Comparison of ENCODE assay signal across 8 cellular contexts in genomic region chr12:47217595-47217869, GRCh38.
DNase-seq lines count a peak whose midpoint lies in the region; ATAC-seq and TF ChIP-seq lines count a peak whose summit lies in the region.
"Not testable (repeated sequence)": the region's sequence is repeated elsewhere in the genome, so short reads cannot be mapped to it uniquely, and the experiment has no call there.

No MANE protein-coding gene starts in this region.

- not testable (repeated sequence) for H3K9me3 Mint-ChIP-seq in activated CD8-positive, alpha-beta T cell treated with anti-CD3 and anti-CD28 coated beads for 36 hours; activated naive CD4-positive, alpha-beta T cell treated with anti-CD3 and anti-CD28 coated beads, Interleukin-2, amount 10 ng/mL, durations not matched to agents 7 days and 5 days; dendritic cell treated with granulocyte-macrophage colony-stimulating factor and Interleukin-4, amounts not matched to agents 40 ng/mL and 50 ng/mL, for 4 days; naive thymus-derived CD8-positive, alpha-beta T cell

- peak overlapping the region; percentile 45; the same call in 1 of the 2 replicates for H3K27ac ChIP-seq in BLaER1
- peak overlapping the region; percentile 75 for H3K27ac ChIP-seq in HL-60 (replicated peaks)
- H3K27ac ChIP-seq in RWPE2 (ENCODE audit: poor library complexity, severe bottlenecking), result peak overlapping the region; percentile 82
- H3K27ac ChIP-seq in stomach, result peak overlapping the region in 3 of 5 donors; percentile 39 to 81 (median 74)

- H3K4me3 ChIP-seq in BLaER1; HL-60 (replicated peaks; ENCODE audit: insufficient read depth, low read length); RWPE2 (ENCODE audit: severe bottlenecking): not testable (repeated sequence)
- H3K4me3 ChIP-seq in stomach, result peak overlapping the region in 2 of 4 donors; percentile 7 to 29

- peak overlapping the region; percentile 79 for H3K4me3 Mint-ChIP-seq in activated CD8-positive, alpha-beta T cell treated with anti-CD3 and anti-CD28 coated beads for 36 hours
- H3K4me3 Mint-ChIP-seq in activated naive CD4-positive, alpha-beta T cell treated with anti-CD3 and anti-CD28 coated beads, Interleukin-2, amount 10 ng/mL, durations not matched to agents 7 days and 5 days, result peak overlapping the region; percentile 81
- peak overlapping the region; percentile 71 for H3K4me3 Mint-ChIP-seq in dendritic cell treated with granulocyte-macrophage colony-stimulating factor and Interleukin-4, amounts not matched to agents 40 ng/mL and 50 ng/mL, for 4 days
- peak overlapping the region; percentile 95 to 99 (median 98) for H3K4me3 Mint-ChIP-seq in naive thymus-derived CD8-positive, alpha-beta T cell

- H3K27ac Mint-ChIP-seq in activated CD8-positive, alpha-beta T cell treated with anti-CD3 and anti-CD28 coated beads for 36 hours, result peak overlapping the region; percentile 96
- H3K27ac Mint-ChIP-seq in activated naive CD4-positive, alpha-beta T cell treated with anti-CD3 and anti-CD28 coated beads, Interleukin-2, amount 10 ng/mL, durations not matched to agents 7 days and 5 days, result peak overlapping the region; percentile 95
- peak overlapping the region; percentile 85 for H3K27ac Mint-ChIP-seq in dendritic cell treated with granulocyte-macrophage colony-stimulating factor and Interleukin-4, amounts not matched to agents 40 ng/mL and 50 ng/mL, for 4 days
- H3K27ac Mint-ChIP-seq in naive thymus-derived CD8-positive, alpha-beta T cell, result peak overlapping the region; percentile 87 to 99 (median 96)

- not testable (repeated sequence) for H3K27me3 ChIP-seq in BLaER1; HL-60 (ENCODE audit: insufficient read depth, poor library complexity, severe bottlenecking); RWPE2 (ENCODE audit: insufficient read depth, poor library complexity, severe bottlenecking); stomach

- TF ChIP-seq EP300 in stomach (IDR thresholded peaks at IDR 0.05), result not testable (repeated sequence)

- H3K36me3 Mint-ChIP-seq in activated CD8-positive, alpha-beta T cell treated with anti-CD3 and anti-CD28 coated beads for 36 hours (ENCODE audit: low read depth), result peaks cover 82% of the 10 kb centered on the region
- peaks cover 76% of the 10 kb centered on the region for H3K36me3 Mint-ChIP-seq in activated naive CD4-positive, alpha-beta T cell treated with anti-CD3 and anti-CD28 coated beads, Interleukin-2, amount 10 ng/mL, durations not matched to agents 7 days and 5 days
- not testable (repeated sequence) for H3K36me3 Mint-ChIP-seq in dendritic cell treated with granulocyte-macrophage colony-stimulating factor and Interleukin-4, amounts not matched to agents 40 ng/mL and 50 ng/mL, for 4 days (ENCODE audit: low read depth)
- H3K36me3 Mint-ChIP-seq in naive thymus-derived CD8-positive, alpha-beta T cell, result peaks cover 44 to 63% (median 60%) of the 10 kb centered on the region in 3 donors

- not testable (repeated sequence) for H3K9me3 ChIP-seq in BLaER1; RWPE2 (ENCODE audit: severe bottlenecking); stomach

- intact Hi-C loops in activated CD8-positive, alpha-beta T cell treated with anti-CD3 and anti-CD28 coated beads for 36 hours (cut with micrococcal nuclease), result loop anchor here (2.0 to 10.0 kb wide), 4 partner anchors 90 to 597 kb away; partner anchors contain the start of gene HDAC7
- intact Hi-C loops in dendritic cell treated with granulocyte-macrophage colony-stimulating factor and Interleukin-4, amounts not matched to agents 40 ng/mL and 50 ng/mL, for 4 days (cut with micrococcal nuclease), result loop anchor here (5.0 kb wide), 2 partner anchors 60 to 180 kb away; no protein-coding TSS in a partner anchor
- intact Hi-C loops in stomach (cut with DNase I; ENCODE audit: low total_unique reads), result not testable (repeated sequence)

- peaks cover 19% of the 10 kb centered on the region for H3K4me1 Mint-ChIP-seq in activated CD8-positive, alpha-beta T cell treated with anti-CD3 and anti-CD28 coated beads for 36 hours (ENCODE audit: low read depth)
- peaks cover 22% of the 10 kb centered on the region for H3K4me1 Mint-ChIP-seq in activated naive CD4-positive, alpha-beta T cell treated with anti-CD3 and anti-CD28 coated beads, Interleukin-2, amount 10 ng/mL, durations not matched to agents 7 days and 5 days
- H3K4me1 Mint-ChIP-seq in dendritic cell treated with granulocyte-macrophage colony-stimulating factor and Interleukin-4, amounts not matched to agents 40 ng/mL and 50 ng/mL, for 4 days (ENCODE audit: low read depth), result peaks cover 41% of the 10 kb centered on the region
- peaks cover 15 to 69% (median 26%) of the 10 kb centered on the region in 4 donors for H3K4me1 Mint-ChIP-seq in naive thymus-derived CD8-positive, alpha-beta T cell

- ATAC-seq in RWPE2 (ENCODE audit: low read depth); activated CD8-positive, alpha-beta T cell treated with anti-CD3 and anti-CD28 coated beads for 36 hours; naive thymus-derived CD8-positive, alpha-beta T cell: not testable (repeated sequence)

- CTCF ChIA-PET in activated CD8-positive, alpha-beta T cell treated with anti-CD3 and anti-CD28 coated beads for 36 hours (lab: Charles Lee), result interaction anchor here (0.7 to 2.6 kb wide), 7 partner anchors 10 to 202 kb away, joined by 3 to 17 read pairs (median 3); no protein-coding TSS in a partner anchor
- CTCF ChIA-PET in activated naive CD4-positive, alpha-beta T cell treated with anti-CD3 and anti-CD28 coated beads, Interleukin-2, amount 10 ng/mL, durations not matched to agents 7 days and 5 days (lab: Charles Lee), result interaction anchor here (1.0 to 3.7 kb wide), 7 partner anchors 9 to 180 kb away, joined by 3 to 28 read pairs (median 4); no protein-coding TSS in a partner anchor

- TF ChIP-seq POLR2A in stomach (IDR thresholded peaks at IDR 0.05), result not testable (repeated sequence)

- H3K4me2 ChIP-seq in BLaER1, result peak overlapping the region; percentile 68

- not testable (repeated sequence) for DNase-seq in HL-60 (ENCODE audit: low read depth in 1 of 2, low spot score in 1 of 2); RWPE2 (ENCODE audit: low spot score); stomach
- DNase-seq in activated CD8-positive, alpha-beta T cell treated with anti-CD3 and anti-CD28 coated beads for 36 hours, result peak; percentile 64
- peak; percentile 60 for DNase-seq in activated naive CD4-positive, alpha-beta T cell treated with anti-CD3 and anti-CD28 coated beads, Interleukin-2, amount 10 ng/mL, durations not matched to agents 7 days and 5 days
- DNase-seq in naive thymus-derived CD8-positive, alpha-beta T cell, result peak in 1 of 10 donors; percentile 19

- H4K20me1 ChIP-seq in BLaER1, result not testable (repeated sequence)

- 83 to 95% (median 91%) methylated on average over 8 of the region's 8 CpGs for WGBS in stomach, 5 donors

- H3K27me3 Mint-ChIP-seq in activated CD8-positive, alpha-beta T cell treated with anti-CD3 and anti-CD28 coated beads for 36 hours; activated naive CD4-positive, alpha-beta T cell treated with anti-CD3 and anti-CD28 coated beads, Interleukin-2, amount 10 ng/mL, durations not matched to agents 7 days and 5 days; dendritic cell treated with granulocyte-macrophage colony-stimulating factor and Interleukin-4, amounts not matched to agents 40 ng/mL and 50 ng/mL, for 4 days; naive thymus-derived CD8-positive, alpha-beta T cell: not testable (repeated sequence)

- not testable (repeated sequence) for H3K9ac ChIP-seq in BLaER1

- POLR2A ChIA-PET in activated CD8-positive, alpha-beta T cell treated with anti-CD3 and anti-CD28 coated beads for 36 hours (lab: Charles Lee), result interaction anchor here (0.8 to 14.5 kb wide), 16 partner anchors 9 to 1000 kb away, joined by 3 to 170 read pairs (median 6); partner anchors contain the start of genes AMIGO2 and PCED1B
- POLR2A ChIA-PET in naive thymus-derived CD8-positive, alpha-beta T cell (lab: Charles Lee), result interaction anchor here (0.6 to 15.8 kb wide), 16 partner anchors 9 to 950 kb away, joined by 3 to 211 read pairs (median 6); partner anchors contain the start of genes AMIGO2 and PCED1B

- not testable (repeated sequence) for TF ChIP-seq CTCF in HL-60 (IDR thresholded peaks at IDR 0.05; ENCODE audit: insufficient read depth, low read length); RWPE2 (IDR thresholded peaks at IDR 0.05; ENCODE audit: poor library complexity, severe bottlenecking); activated CD8-positive, alpha-beta T cell treated with anti-CD3 and anti-CD28 coated beads for 36 hours (IDR thresholded peaks at IDR 0.05); stomach (IDR thresholded peaks at IDR 0.05)

- not testable (repeated sequence) for H3K36me3 ChIP-seq in BLaER1; RWPE2 (ENCODE audit: low read depth); stomach

- H3K4me1 ChIP-seq in BLaER1 (peaks cover 45% of the 10 kb centered on the region), RWPE2 (ENCODE audit: insufficient read depth, poor library complexity, severe bottlenecking) (peaks cover 56% of the 10 kb centered on the region)
- H3K4me1 ChIP-seq in stomach, result not testable (repeated sequence)
